Comparison of ENCODE assay signal across 8 cellular contexts in genomic region chr3:48465237-48465530, GRCh38. TPM values are rescaled to one million over a fixed set of nuclear protein-coding genes. Genes with fewer than 3 reads are reported as not detected.
A peak's percentile ranks its signal among the peaks of the same experiment; 100 is the strongest.
DNase-seq lines count a peak whose midpoint lies in the region; ATAC-seq and TF ChIP-seq lines count a peak whose summit lies in the region.

No MANE protein-coding gene starts in this region.

- H3K4me3 ChIP-seq in PC-9, result no peak overlapping the region
- no peak overlapping the region for H3K4me3 ChIP-seq in endocrine pancreas (ENCODE audit: control insufficient read depth, insufficient read depth, low read length)

- POLR2A ChIA-PET in CD4-positive, alpha-beta T cell (lab: Charles Lee), result interaction anchor here (0.7 to 3.6 kb wide), 6 partner anchors 8 to 39 kb away, joined by 3 to 26 read pairs (median 11); partner anchors contain the start of genes ATRIP, CCDC51, SHISA5 and TMA7
- POLR2A ChIA-PET in PC-9 (lab: Charles Lee; ENCODE audit: unreplicated experiment), result interaction anchor here (0.7 kb wide), 1 partner anchor 89 kb away, joined by 3 read pairs; no protein-coding TSS in a partner anchor

- no peaks in the 10 kb centered on the region for H3K27me3 ChIP-seq in CD4-positive, alpha-beta T cell (ENCODE audit: control insufficient read depth, insufficient read depth, low read length)
- no peaks in the 10 kb centered on the region for H3K27me3 ChIP-seq in PC-9 (ENCODE audit: insufficient read depth, low read depth)
- H3K27me3 ChIP-seq in endocrine pancreas (ENCODE audit: control insufficient read depth, insufficient read depth, low read length), result no peaks in the 10 kb centered on the region

- no peaks in the 10 kb centered on the region for H3K9me2 ChIP-seq in PC-9 (ENCODE audit: insufficient read depth)

- peaks cover 5% of the 10 kb centered on the region; the same call in 1 of the 2 replicates for H3F3A ChIP-seq in PC-9 (ENCODE audit: insufficient read depth, low read depth)

- H3K9ac ChIP-seq in endocrine pancreas (ENCODE audit: control insufficient read depth, insufficient read depth, low read length), result peak overlapping the region; percentile 42

- intact Hi-C loops in CD4-positive, alpha-beta T cell (cut with DNase I, micrococcal nuclease), result loop anchor here in 1 of 2 experiments (2.0 to 10.0 kb wide), 2 partner anchors 18 to 190 kb away; partner anchors contain the start of gene ATRIP
- intact Hi-C loops in PC-9 (cut with micrococcal nuclease; ENCODE audit: unreplicated experiment), result loop anchor here (1.0 to 5.0 kb wide), 7 partner anchors 8 to 220 kb away; partner anchors contain the start of genes COL7A1 and NCKIPSD

- BruUV-seq in PC-9 (replicated peaks; lab: Mats Ljungman, UMichigan), result no TSS peak

- no peak for ATAC-seq in CD4-positive, alpha-beta T cell (ENCODE audit: poor library complexity)
- ATAC-seq in GM21723 (IDR thresholded peaks at IDR 0.05; ENCODE audit: unreplicated experiment), result no peak

- H4K20me1 ChIP-seq in PC-9 (ENCODE audit: insufficient read depth), result no peaks in the 10 kb centered on the region

- H3K9me3 ChIP-seq in CD4-positive, alpha-beta T cell (ENCODE audit: control insufficient read depth, low read length), result no peaks in the 10 kb centered on the region
- H3K9me3 ChIP-seq in PC-9 (ENCODE audit: insufficient read depth, low read depth), result no peaks in the 10 kb centered on the region
- H3K9me3 ChIP-seq in endocrine pancreas (ENCODE audit: control insufficient read depth, low read length), result no peaks in the 10 kb centered on the region

- H3K4me2 ChIP-seq in PC-9, result peak overlapping the region; percentile 50

- CTCF ChIA-PET in CD4-positive, alpha-beta T cell (lab: Charles Lee), result interaction anchor here (2.5 kb wide), 1 partner anchor 29 kb away, joined by 13 read pairs; no protein-coding TSS in a partner anchor
- CTCF ChIA-PET in PC-9 (lab: Charles Lee), result interaction anchor here (1.0 kb wide), 1 partner anchor 84 kb away, joined by 3 read pairs; no protein-coding TSS in a partner anchor

- H3K9me3 Mint-ChIP-seq in CD4-positive, alpha-beta T cell, result no peaks in the 10 kb centered on the region
- no peaks in the 10 kb centered on the region for H3K9me3 Mint-ChIP-seq in osteocyte (ENCODE audit: unreplicated experiment)

- H3K4me3 Mint-ChIP-seq in CD4-positive, alpha-beta T cell, result peak overlapping the region; percentile 87
- no peak overlapping the region for H3K4me3 Mint-ChIP-seq in osteocyte (ENCODE audit: unreplicated experiment)

- peaks cover 20% of the 10 kb centered on the region for H3K79me2 ChIP-seq in PC-9 (ENCODE audit: low read depth)

- peak overlapping the region; percentile 94 for H3K27ac ChIP-seq in CD4-positive, alpha-beta T cell (ENCODE audit: low read depth, low read length)
- H3K27ac ChIP-seq in PC-9, result peak overlapping the region; percentile 99

- H3K4me1 ChIP-seq in PC-9 (replicated peaks; ENCODE audit: insufficient read depth), result peaks cover 18% of the 10 kb centered on the region
- no peaks in the 10 kb centered on the region for H3K4me1 ChIP-seq in endocrine pancreas (ENCODE audit: control insufficient read depth, insufficient read depth, low read length)

- no peak for TF ChIP-seq CTCF in CD4-positive, alpha-beta T cell (IDR thresholded peaks at IDR 0.05)
- TF ChIP-seq CTCF in PC-9 (conservative IDR thresholded peaks at IDR 0.05), result no peak
- TF ChIP-seq CTCF in osteocyte (IDR thresholded peaks at IDR 0.05), result no peak

- H3K27ac Mint-ChIP-seq in CD4-positive, alpha-beta T cell, result peak overlapping the region; percentile 94
- peak overlapping the region; percentile 100 for H3K27ac Mint-ChIP-seq in osteocyte (ENCODE audit: unreplicated experiment)

- no peak overlapping the region for H2AFZ ChIP-seq in PC-9

- no peaks in the 10 kb centered on the region for H3K36me3 ChIP-seq in PC-9 (ENCODE audit: low read depth)
- no peaks in the 10 kb centered on the region for H3K36me3 ChIP-seq in endocrine pancreas (ENCODE audit: control insufficient read depth, insufficient read depth, low read length)

- H3K4me1 Mint-ChIP-seq in CD4-positive, alpha-beta T cell (ENCODE audit: low read depth), result peaks cover 55% of the 10 kb centered on the region
- H3K4me1 Mint-ChIP-seq in osteocyte (ENCODE audit: unreplicated experiment), result peaks cover 29% of the 10 kb centered on the region

- DNase-seq in CD4-positive, alpha-beta T cell, result no peak
- no peak for DNase-seq in PC-9
- no peak for DNase-seq in osteocyte (ENCODE audit: extremely low spot score, unreplicated experiment)
- no peak for DNase-seq in globus pallidus (ENCODE audit: low spot score)
- DNase-seq in DMS153 treated with DMSO at 0.1 percent for 48 hours (lab: John Stamatoyannopoulos, UW; ENCODE audit: unreplicated experiment), result no peak
- DNase-seq in NCI-H1694 treated with DMSO at 0.1 percent for 48 hours (lab: John Stamatoyannopoulos, UW), result no peak

- no peaks in the 10 kb centered on the region for H3K27me3 Mint-ChIP-seq in CD4-positive, alpha-beta T cell
- no peaks in the 10 kb centered on the region for H3K27me3 Mint-ChIP-seq in osteocyte (ENCODE audit: unreplicated experiment)

- H3K36me3 Mint-ChIP-seq in CD4-positive, alpha-beta T cell (ENCODE audit: low read depth), result peaks cover 57% of the 10 kb centered on the region
- H3K36me3 Mint-ChIP-seq in osteocyte (ENCODE audit: unreplicated experiment), result peaks cover 11% of the 10 kb centered on the region

RNA-seq across cellular contexts. Expression of gene ATRIP, which starts 18.6 kb away (rescaled TPM):
- 10 to 100 TPM in 1 of 2 experiments, 1 to 10 TPM in 1; 8.8 to 10.3 TPM for total RNA-seq in CD4-positive, alpha-beta T cell
- 6.9 and 8.5 TPM in 2 replicates for total RNA-seq in PC-9 (2021)
- 8.5 and 9.3 TPM in 2 replicates for total RNA-seq in osteocyte

RNA-seq across cellular contexts. Expression of gene TMA7, which starts 25.1 kb away (rescaled TPM):
- total RNA-seq in CD4-positive, alpha-beta T cell, result 100 to 1,000 TPM; 289 to 297 TPM
- total RNA-seq in PC-9 (2021) (235 and 314 TPM in 2 replicates), osteocyte (186 and 198 TPM in 2 replicates)

RNA-seq across cellular contexts. Expression of gene CCDC51, which starts 25.3 kb away (rescaled TPM):
- total RNA-seq in CD4-positive, alpha-beta T cell, result 1 to 10 TPM; 5.5 to 5.8 TPM
- total RNA-seq in PC-9 (2021) (28.5 and 35.4 TPM in 2 replicates), osteocyte (11.3 and 11.9 TPM in 2 replicates)

RNA-seq across cellular contexts. Expression of gene PLXNB1, which starts 35.3 kb away (rescaled TPM):
- 1 to 10 TPM; 1.1 to 2.0 TPM for total RNA-seq in CD4-positive, alpha-beta T cell
- total RNA-seq in PC-9 (2021) (97.7 and 120 TPM in 2 replicates), osteocyte (76.7 and 88.2 TPM in 2 replicates)

RNA-seq across cellular contexts. Expression of gene SHISA5, which starts 38.8 kb away (rescaled TPM):
- total RNA-seq in CD4-positive, alpha-beta T cell, result 100 to 1,000 TPM; 102 to 109 TPM
- total RNA-seq in PC-9 (2021) (133 and 141 TPM in 2 replicates), osteocyte (203 and 211 TPM in 2 replicates)
